In genomic region chr10:17616403-17617030, GRCh38 we compare ENCODE assay signal across 8 cellular contexts. TPM values are rescaled to one million over a fixed set of nuclear protein-coding genes. Genes with fewer than 3 reads are reported as not detected.
DNase-seq lines count a peak whose midpoint lies in the region; ATAC-seq, FAIRE-seq and TF ChIP-seq lines count a peak whose summit lies in the region.

No MANE protein-coding gene starts in this region.

- no peaks in the 10 kb centered on the region for H3K36me3 Mint-ChIP-seq in activated naive CD4-positive, alpha-beta T cell treated with anti-CD3 and anti-CD28 coated beads, Interleukin-2, amount 10 ng/mL, durations not matched to agents 7 days and 5 days

- H3F3A ChIP-seq in PC-3 (ENCODE audit: low read length, unreplicated experiment), result no peaks in the 10 kb centered on the region

- no peaks in the 10 kb centered on the region for H3K79me2 ChIP-seq in PC-3 (ENCODE audit: low read length)

- FAIRE-seq in urothelium cell line (lab: Jason Lieb, UNC), result no peak

- H4K20me1 ChIP-seq in PC-3 (ENCODE audit: low read length), result no peaks in the 10 kb centered on the region

- H3K14ac ChIP-seq in neuronal stem cell (ENCODE audit: low read length), result no peak overlapping the region

- in situ Hi-C loops in ACHN (cut with HindIII; ENCODE audit: low pct_ligation_motif_present, low pct_unique_long_range_greater_than_20kb, low sequenced_read_pairs), result no loop called here

- H3K4me3 ChIP-seq in PC-3 (ENCODE audit: low read length), result peak overlapping the region; percentile 75
- H3K4me3 ChIP-seq in neuronal stem cell (ENCODE audit: low read length in 2 of 2), result peak overlapping the region; percentile 71 to 96

- H2BK12ac ChIP-seq in neuronal stem cell (ENCODE audit: low read length), result no peak overlapping the region

- no peaks in the 10 kb centered on the region for H3K9me3 Mint-ChIP-seq in activated naive CD4-positive, alpha-beta T cell treated with anti-CD3 and anti-CD28 coated beads, Interleukin-2, amount 10 ng/mL, durations not matched to agents 7 days and 5 days

- peaks cover 41% of the 10 kb centered on the region for H3K27me3 Mint-ChIP-seq in activated naive CD4-positive, alpha-beta T cell treated with anti-CD3 and anti-CD28 coated beads, Interleukin-2, amount 10 ng/mL, durations not matched to agents 7 days and 5 days

- H3K4ac ChIP-seq in neuronal stem cell (ENCODE audit: low read length), result no peak overlapping the region

- TF ChIP-seq CTCF in PC-3 (conservative IDR thresholded peaks at IDR 0.05; ENCODE audit: low read depth, low read length), result no peak

- H3K4me1 ChIP-seq in PC-3 (ENCODE audit: insufficient read depth, low read length) (no peaks in the 10 kb centered on the region), neuronal stem cell (ENCODE audit: control insufficient read depth in 2 of 2, insufficient read depth in 1 of 2, low read depth in 1 of 2, low read length in 2 of 2) (peaks cover 0 to 4% of the 10 kb centered on the region in 2 donors)

- intact Hi-C loops in PC-3 (cut with micrococcal nuclease), result loop anchor here (2.0 kb wide), 1 partner anchor 28 kb away; the partner anchor contains the start of gene STAM

- BruUV-seq in PC-3 (replicated peaks; lab: Mats Ljungman, UMichigan), result no TSS peak

- H3K9me3 ChIP-seq in PC-3 (ENCODE audit: low read length) (no peaks in the 10 kb centered on the region), neuronal stem cell (replicated peaks in 1 of 2; ENCODE audit: control insufficient read depth in 2 of 2, insufficient read depth in 1 of 2, low read depth in 1 of 2, low read length in 2 of 2) (no peaks in the 10 kb centered on the region)

- no peak overlapping the region for H2BK15ac ChIP-seq in neuronal stem cell (ENCODE audit: low read length)

- H3K4me3 Mint-ChIP-seq in activated naive CD4-positive, alpha-beta T cell treated with anti-CD3 and anti-CD28 coated beads, Interleukin-2, amount 10 ng/mL, durations not matched to agents 7 days and 5 days, result peak overlapping the region; percentile 37

- H4K91ac ChIP-seq in neuronal stem cell (ENCODE audit: low read depth, low read length, poor library complexity), result no peak overlapping the region

- ATAC-seq in GM18520 (IDR thresholded peaks at IDR 0.05; ENCODE audit: unreplicated experiment) (peak; percentile 11), HG03025 (IDR thresholded peaks at IDR 0.05; ENCODE audit: low FRiP score, unreplicated experiment) (peak; percentile 13), PC-3 (peak; percentile 76)

- no peaks in the 10 kb centered on the region for H3K27me3 ChIP-seq in PC-3 (ENCODE audit: low read length)
- H3K27me3 ChIP-seq in neuronal stem cell (ENCODE audit: control insufficient read depth in 3 of 3, insufficient read depth in 3 of 3, low read depth in 1 of 3, low read length in 3 of 3), result peaks cover 0 to 5% (median 0%) of the 10 kb centered on the region in 3 experiments

- peak overlapping the region; percentile 88 for H3K4me2 ChIP-seq in PC-3 (ENCODE audit: low read length)
- peak overlapping the region; percentile 73 for H3K4me2 ChIP-seq in neuronal stem cell (ENCODE audit: insufficient read depth, low read length, poor library complexity, severe bottlenecking)

- H3K4me1 Mint-ChIP-seq in activated naive CD4-positive, alpha-beta T cell treated with anti-CD3 and anti-CD28 coated beads, Interleukin-2, amount 10 ng/mL, durations not matched to agents 7 days and 5 days, result peaks cover 9% of the 10 kb centered on the region

- no peaks in the 10 kb centered on the region for H3K9me2 ChIP-seq in PC-3 (replicated peaks; ENCODE audit: low read length)

- CTCF ChIA-PET in PC-3 (lab: Charles Lee), result interaction anchor here (0.8 to 1.1 kb wide), 2 partner anchors 38 to 257 kb away, joined by 4 to 5 read pairs; no protein-coding TSS in a partner anchor
- CTCF ChIA-PET in activated naive CD4-positive, alpha-beta T cell treated with anti-CD3 and anti-CD28 coated beads, Interleukin-2, amount 10 ng/mL, durations not matched to agents 7 days and 5 days (lab: Charles Lee), result interaction anchor here (0.6 to 1.7 kb wide), 3 partner anchors 27 to 126 kb away, joined by 3 to 5 read pairs (median 4); no protein-coding TSS in a partner anchor

- H2AFZ ChIP-seq in PC-3 (ENCODE audit: low read length) (peak overlapping the region; percentile 70), neuronal stem cell (ENCODE audit: low read length) (peak overlapping the region; percentile 96)

- H3K27ac ChIP-seq in PC-3 (ENCODE audit: low read length) (no peak overlapping the region), neuronal stem cell (replicated peaks; ENCODE audit: low read length) (no peak overlapping the region)

- H2BK120ac ChIP-seq in neuronal stem cell (ENCODE audit: low read depth, low read length), result no peak overlapping the region

- no peak overlapping the region for H3K27ac Mint-ChIP-seq in activated naive CD4-positive, alpha-beta T cell treated with anti-CD3 and anti-CD28 coated beads, Interleukin-2, amount 10 ng/mL, durations not matched to agents 7 days and 5 days

- peak overlapping the region; percentile 95 for H3K18ac ChIP-seq in neuronal stem cell (ENCODE audit: low read length)

- no peak overlapping the region for H2BK5ac ChIP-seq in neuronal stem cell (ENCODE audit: low read length)

- WGBS in neuronal stem cell (ENCODE audit: extremely low coverage in 2 of 2, insufficient read length in 2 of 2, insufficient replicate concordance in 1 of 2), 2 donors, result no CpG with 5 or more reads among the region's 48 CpGs

- no peaks in the 10 kb centered on the region for H3K79me1 ChIP-seq in neuronal stem cell (ENCODE audit: low read depth, low read length)

- H3K9ac ChIP-seq in PC-3 (ENCODE audit: low read length) (peak overlapping the region; percentile 31; the same call in 1 of the 2 replicates), neuronal stem cell (ENCODE audit: low read depth, low read length, poor library complexity) (peak overlapping the region; percentile 93)

- H3K23ac ChIP-seq in neuronal stem cell (ENCODE audit: low read depth, low read length, poor library complexity), result peak overlapping the region; percentile 91

- H4K8ac ChIP-seq in neuronal stem cell (ENCODE audit: low read depth, low read length), result no peak overlapping the region

- POLR2A ChIA-PET in PC-3 (lab: Charles Lee; ENCODE audit: unreplicated experiment), result interaction anchor here (0.5 to 0.8 kb wide), 5 partner anchors 28 to 175 kb away, joined by 3 to 14 read pairs (median 4); partner anchors contain the start of gene STAM

- peak; percentile 73 for DNase-seq in ACHN
- peak; percentile 39 for DNase-seq in PC-3
- peak; percentile 55 for DNase-seq in activated naive CD4-positive, alpha-beta T cell treated with anti-CD3 and anti-CD28 coated beads, Interleukin-2, amount 10 ng/mL, durations not matched to agents 7 days and 5 days
- DNase-seq in germinal center (ENCODE audit: low spot score), result peak; percentile 26
- peak; percentile 57 for DNase-seq in neuronal stem cell (ENCODE audit: low spot score)
- DNase-seq in urothelium cell line (ENCODE audit: low spot score), result peak; percentile 73

- H2AK5ac ChIP-seq in neuronal stem cell (ENCODE audit: low read depth, low read length), result no peak overlapping the region

- H3K36me3 ChIP-seq in PC-3 (ENCODE audit: low read depth, low read length) (no peaks in the 10 kb centered on the region), neuronal stem cell (replicated peaks in 1 of 2; ENCODE audit: control insufficient read depth in 2 of 2, insufficient read depth in 2 of 2, low read length in 2 of 2) (no peaks in the 10 kb centered on the region)

RNA-seq across cellular contexts. Expression of gene HACD1, which starts 0.7 kb away (rescaled TPM):
- 14.9 and 15.3 TPM in 2 replicates for total RNA-seq in PC-3 (2014; rRNA removed)
- polyA plus RNA-seq in neuronal stem cell (2013, experiment 1 of 2), result 10.5 TPM
- polyA plus RNA-seq in neuronal stem cell (2013, experiment 2 of 2), result 10.8 TPM

RNA-seq across cellular contexts. Expression of gene STAM, which starts 27.4 kb away (rescaled TPM):
- 7.8 and 9.5 TPM in 2 replicates for total RNA-seq in PC-3 (2014; rRNA removed)
- 27.5 TPM for polyA plus RNA-seq in neuronal stem cell (2013, experiment 1 of 2)
- polyA plus RNA-seq in neuronal stem cell (2013, experiment 2 of 2), result 27.7 TPM

Comparison
In these comparisons a context has a peak if more than half of its experiments do, and no peak if none do; other contexts are left out.
1. ATAC-seq: peak in every context shown above with its lines; median percentile 76 in PC-3; 13 in HG03025; 11 in GM18520.